Comparison of ENCODE assay signal across 11 cellular contexts in genomic region chr9:135701067-135701967, GRCh38. TPM values are rescaled to one million over a fixed set of nuclear protein-coding genes. Genes with fewer than 3 reads are reported as not detected.
DNase-seq lines count a peak whose midpoint lies in the region; ATAC-seq and TF ChIP-seq lines count a peak whose summit lies in the region.
"Had no signal": no experiment of that assay in that cellular context is flagged by ENCODE, and none has a peak within 500 bp of the region (broad histone marks: within the 10 kb centered on the region; RNA-seq: fewer than 3 reads in every experiment).

No MANE protein-coding gene starts in this region.

- peak overlapping the region; percentile 25 for H3K4me2 ChIP-seq in fibroblast of lung (ENCODE audit: extremely low read depth, insufficient read depth, low read length)

- no peak overlapping the region for H3K9ac ChIP-seq in fibroblast of lung (ENCODE audit: insufficient read depth, low read length)

- H3K9me3 Mint-ChIP-seq in T-cell (no peaks in the 10 kb centered on the region), HFFc6 (no peaks in the 10 kb centered on the region)

- H3K9me3 ChIP-seq in fibroblast of lung (ENCODE audit: control insufficient read depth, insufficient read depth, low read depth, low read length): no peaks in the 10 kb centered on the region
- no peaks in the 10 kb centered on the region for H3K9me3 ChIP-seq in upper lobe of right lung
- H3K9me3 ChIP-seq: colonic mucosa had no signal

- TF ChIP-seq CTCF in fibroblast of lung (conservative IDR thresholded peaks at IDR 0.05 in 1 of 2, IDR thresholded peaks at IDR 0.05 in 1 of 2; ENCODE audit: low read depth in 1 of 2, low read length in 2 of 2): no peak
- TF ChIP-seq CTCF in HFFc6 (IDR thresholded peaks at IDR 0.05): no peak
- TF ChIP-seq CTCF in upper lobe of right lung (IDR thresholded peaks at IDR 0.05): no peak

- H3K27ac ChIP-seq in fibroblast of lung (ENCODE audit: insufficient read depth, low read length) (no peak overlapping the region), upper lobe of right lung (no peak overlapping the region)
- H3K27ac ChIP-seq: colonic mucosa had no signal

- H3K4me3 ChIP-seq in fibroblast of lung (replicated peaks in 1 of 4; ENCODE audit: control extremely low read depth in 1 of 4, insufficient read depth in 1 of 4, low read depth in 3 of 4, low read length in 4 of 4) (no peak overlapping the region), upper lobe of right lung (no peak overlapping the region)
- H3K4me3 ChIP-seq: colonic mucosa had no signal

- H3K4me1 ChIP-seq in fibroblast of lung (ENCODE audit: control insufficient read depth, extremely low read depth, insufficient read depth, low read length): no peaks in the 10 kb centered on the region
- H3K4me1 ChIP-seq in upper lobe of right lung: no peaks in the 10 kb centered on the region
- H3K4me1 ChIP-seq: colonic mucosa had no signal

- H3K36me3 ChIP-seq in fibroblast of lung (ENCODE audit: control insufficient read depth, insufficient read depth, low read length) (no peaks in the 10 kb centered on the region), upper lobe of right lung (no peaks in the 10 kb centered on the region)
- H3K36me3 ChIP-seq: colonic mucosa had no signal

- no peaks in the 10 kb centered on the region for H3K79me2 ChIP-seq in fibroblast of lung (ENCODE audit: control insufficient read depth, insufficient read depth, low read length)

- H3K27ac Mint-ChIP-seq in T-cell: no peak overlapping the region
- no peak overlapping the region for H3K27ac Mint-ChIP-seq in HFFc6

- H3K36me3 Mint-ChIP-seq in T-cell: no peaks in the 10 kb centered on the region
- H3K36me3 Mint-ChIP-seq in HFFc6 (ENCODE audit: low read depth): no peaks in the 10 kb centered on the region

- H3K27me3 Mint-ChIP-seq in T-cell (peaks cover 7 to 11% of the 10 kb centered on the region in 2 donors), HFFc6 (ENCODE audit: insufficient read depth) (peaks cover 8% of the 10 kb centered on the region)

- H3K4me3 Mint-ChIP-seq in T-cell: no peak overlapping the region
- H3K4me3 Mint-ChIP-seq in HFFc6: no peak overlapping the region

- H4K20me1 ChIP-seq in fibroblast of lung (ENCODE audit: control insufficient read depth, extremely low read depth, insufficient read depth, low read length): no peaks in the 10 kb centered on the region

- no peak overlapping the region for H2AFZ ChIP-seq in fibroblast of lung (ENCODE audit: low read length)

- intact Hi-C loops in upper lobe of right lung (cut with DNase I): no loop called here

- H3K27me3 ChIP-seq in fibroblast of lung (ENCODE audit: control insufficient read depth, insufficient read depth, low read length) (no peaks in the 10 kb centered on the region), upper lobe of right lung (peaks cover 47% of the 10 kb centered on the region)

- CTCF ChIA-PET in T-cell (lab: Charles Lee): interaction anchor here in 1 of 2 donors (0.5 kb wide), 1 partner anchor 59 kb away, joined by 4 read pairs; no protein-coding TSS in a partner anchor

- ATAC-seq in T-cell (replicated peaks in 1 of 4) (peak; percentile 35 to 64 (median 39)), upper lobe of right lung (no peak), GM21576 (IDR thresholded peaks at IDR 0.05; ENCODE audit: unreplicated experiment) (no peak)

- no peaks in the 10 kb centered on the region for H3K4me1 Mint-ChIP-seq in T-cell
- no peaks in the 10 kb centered on the region for H3K4me1 Mint-ChIP-seq in HFFc6 (ENCODE audit: low read depth)

- POLR2A ChIA-PET in T-cell (lab: Charles Lee): no interaction called here

- DNase-seq in activated naive CD4-positive, alpha-beta T cell treated with Interleukin-2 at 50 U/mL for 16 hours: peak; percentile 24
- DNase-seq in activated naive CD4-positive, alpha-beta T cell treated with anti-CD3 and anti-CD28 coated beads, Interleukin-2, amount 50 U/mL, for 16 hours: no peak
- DNase-seq in T-cell (peak in 18 of 34 experiments; percentile 2 to 34 (median 12)), fibroblast of lung (ENCODE audit: low read depth in 2 of 2) (peak in 1 of 2 donors; percentile 3), HFFc6 (no peak), upper lobe of right lung (no peak)
- DNase-seq in stimulated activated CD8-positive, alpha-beta memory T cell treated with anti-CD3 and anti-CD28 coated beads, Interleukin-7, amount 100 ng/mL, for 4 hours (ENCODE audit: low read depth in 2 of 2): peak; percentile 4 to 36
- DNase-seq: NCI-H2029 treated with DMSO at 0.1 percent for 48 hours had no signal

RNA-seq across cellular contexts. Expression of gene KCNT1, which starts 0.7 kb away (rescaled TPM):
- total RNA-seq in T-cell (under 1 TPM in 3 of 5 donors, not detected in 2; 0.07 to 0.54 (median 0.16) TPM), fibroblast of lung (not detected in 2 replicates), upper lobe of right lung (0.29 TPM)
- polyA plus RNA-seq in fibroblast of lung: not detected in 2 replicates
- not detected in 2 replicates for polyA plus RNA-seq in fibroblast of lung (2012)
- not detected in 2 replicates for polyA minus RNA-seq in fibroblast of lung (ENCODE audit: low replicate concordance)
- not detected for total RNA-seq in HFFc6 (2021; fragmentation: NEBNext Ultra II Directional; extraction: Animal tissue kit (Norgen Biotek cat#: 25700))
- total RNA-seq: activated CD8-positive, alpha-beta memory T cell treated with anti-CD3 and anti-CD28 coated beads for 36 hours had no signal

RNA-seq across cellular contexts. Expression of gene SOHLH1, which starts 2.0 kb away (rescaled TPM):
- not detected for total RNA-seq in T-cell
- total RNA-seq in fibroblast of lung: not detected in 2 replicates
- not detected in 2 replicates for polyA plus RNA-seq in fibroblast of lung
- polyA plus RNA-seq in fibroblast of lung (2012): not detected in 2 replicates
- polyA minus RNA-seq in fibroblast of lung (ENCODE audit: low replicate concordance): not detected in 2 replicates
- total RNA-seq in HFFc6 (2021; fragmentation: NEBNext Ultra II Directional; extraction: Animal tissue kit (Norgen Biotek cat#: 25700)): not detected
- total RNA-seq in upper lobe of right lung: not detected
- total RNA-seq: activated CD8-positive, alpha-beta memory T cell treated with anti-CD3 and anti-CD28 coated beads for 36 hours; colonic mucosa had no signal

RNA-seq across cellular contexts. Expression of gene LCN9, which starts 38.2 kb away (rescaled TPM):
- total RNA-seq in T-cell: not detected
- not detected in 2 replicates for total RNA-seq in fibroblast of lung
- polyA plus RNA-seq in fibroblast of lung: not detected in 2 replicates
- polyA plus RNA-seq in fibroblast of lung (2012): not detected in 2 replicates
- polyA minus RNA-seq in fibroblast of lung (ENCODE audit: low replicate concordance): not detected in 2 replicates
- not detected for total RNA-seq in HFFc6 (2021; fragmentation: NEBNext Ultra II Directional; extraction: Animal tissue kit (Norgen Biotek cat#: 25700))
- not detected for total RNA-seq in upper lobe of right lung
- total RNA-seq: activated CD8-positive, alpha-beta memory T cell treated with anti-CD3 and anti-CD28 coated beads for 36 hours; colonic mucosa had no signal

Comparison
In these comparisons a context has a peak if more than half of its experiments do, and no peak if none do; other contexts are left out.
1. DNase-seq: peak in activated naive CD4-positive, alpha-beta T cell treated with Interleukin-2 at 50 U/mL for 16 hours (single experiment), T-cell (18 of 34) and stimulated activated CD8-positive, alpha-beta memory T cell treated with anti-CD3 and anti-CD28 coated beads, Interleukin-7, amount 100 ng/mL, for 4 hours (2 of 2); none in activated naive CD4-positive, alpha-beta T cell treated with anti-CD3 and anti-CD28 coated beads, Interleukin-2, amount 50 U/mL, for 16 hours (single experiment), HFFc6 (single experiment) and upper lobe of right lung (single experiment).
2. ATAC-seq: peak in T-cell (4 of 4); none in upper lobe of right lung (single experiment) and GM21576 (single experiment).